In the genomic region with DNA sequence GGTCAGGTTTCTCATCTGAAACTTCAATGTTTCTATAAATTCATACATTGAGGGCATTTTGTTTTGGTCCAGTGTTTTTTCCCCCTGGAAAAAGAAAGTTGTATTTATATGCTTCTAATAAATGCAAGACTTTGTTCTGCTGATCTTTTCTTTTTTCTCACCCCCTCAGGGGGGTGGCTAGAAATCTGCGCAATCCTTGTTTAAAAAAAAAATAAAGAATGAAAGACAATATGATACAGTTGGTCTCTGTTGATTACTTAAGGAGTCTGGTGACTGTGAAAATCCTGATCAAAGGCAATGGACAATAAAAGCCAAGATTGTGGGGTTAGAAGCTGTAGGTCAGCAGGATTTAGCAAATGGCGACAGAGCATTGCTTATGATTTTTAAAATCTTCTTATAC, we compare ENCODE assay signal across 16 cellular contexts.
DNase-seq lines count a peak whose midpoint lies in the region.
"Had no signal": no experiment of that assay in that cellular context is flagged by ENCODE, and none has a peak within 500 bp of the region (broad histone marks: within the 10 kb centered on the region; RNA-seq: fewer than 3 reads in every experiment).

No MANE protein-coding gene starts in this region.

- in situ Hi-C loops in SK-MEL-5 (cut with HindIII; ENCODE audit: low pct_unique_long_range_greater_than_20kb, low sequenced_read_pairs), result no loop called here

- DNase-seq in SK-MEL-5 (ENCODE audit: low read depth, low spot score) (peak; percentile 96), foreskin melanocyte (peak; percentile 98), NCI-H345 (lab: John Stamatoyannopoulos, UW) (no peak), retina (no peak)
- DNase-seq in activated naive CD4-positive, alpha-beta T cell treated with anti-CD3 and anti-CD28 coated beads, Interleukin-2, amount 50 U/mL, for 16 hours, result no peak
- DNase-seq: 8988T; ACHN; BE2C; C1 segment of cervical spinal cord; Caco-2; Calu3; CD4-positive, alpha-beta memory T cell; CD4-positive, CD25-positive, alpha-beta regulatory T cell; CD8-positive, alpha-beta memory T cell; DMS79 treated with DMSO at 0.1 percent for 48 hours; GF-D8 had no signal

Comparison
In these comparisons a context has a peak if more than half of its experiments do, and no peak if none do; other contexts are left out.
1. DNase-seq: peak in SK-MEL-5 (single experiment) and foreskin melanocyte (single experiment); none in NCI-H345 (single experiment), activated naive CD4-positive, alpha-beta T cell treated with anti-CD3 and anti-CD28 coated beads, Interleukin-2, amount 50 U/mL, for 16 hours (single experiment) and retina (single experiment).